In genomic region chr15:31019986-31020385, GRCh38 we compare ENCODE assay signal across 25 cellular contexts.
"Had no signal": no experiment of that assay in that cellular context is flagged by ENCODE, and none has a peak within 500 bp of the region (broad histone marks: within the 10 kb centered on the region; RNA-seq: fewer than 3 reads in every experiment).

No MANE protein-coding gene starts in this region.

- ATAC-seq: esophagus mucosa; gastrocnemius medialis; left cardiac atrium; left lung; naive thymus-derived CD4-positive, alpha-beta T cell; right cardiac atrium had no signal

- DNase-seq: effector CD8-positive, alpha-beta T cell; endodermal cell; foreskin fibroblast; gastrocnemius medialis; head of caudate nucleus; left cardiac atrium; left lung; mesenchymal stem cell; midbrain; naive thymus-derived CD4-positive, alpha-beta T cell; right cardiac atrium; spleen; stimulated activated CD4-positive, alpha-beta T cell treated with anti-CD3 and anti-CD28 coated beads, Interleukin-4, amount 100 ng/mL, for 4 hours; stimulated activated naive B cell treated with anti-CD40 and anti-IgM and Interleukin-4, amounts not matched to agents 10 μg/mL and 1 μg/mL and 100 μg/mL, for 72 hours; transverse colon had no signal

- FAIRE-seq: colon had no signal

- H3K27me3 Mint-ChIP-seq: stimulated activated naive B cell treated with anti-CD40 and anti-IgM and Interleukin-4, amounts not matched to agents 10 μg/mL and 1 μg/mL and 100 μg/mL, for 72 hours; stimulated activated naive CD8-positive, alpha-beta T cell treated with anti-CD3 and anti-CD28 coated beads, Interleukin-15, Interleukin-2, amounts not matched to agents 100 ng/mL and 50 ng/mL, for 24 hours had no signal

- H3K27me3 ChIP-seq: gastrocnemius medialis, left lung, neural progenitor cell, spleen, transverse colon, vagina had no signal

- H3K36me3 Mint-ChIP-seq: naive thymus-derived CD4-positive, alpha-beta T cell; neural progenitor cell; stimulated activated naive B cell treated with anti-CD40 and anti-IgM and Interleukin-4, amounts not matched to agents 10 μg/mL and 1 μg/mL and 100 μg/mL, for 72 hours had no signal

- H3K27ac ChIP-seq: epithelial cell of prostate, gastrocnemius medialis, left lung, neural progenitor cell, prostate gland, skin epidermis, spleen, thoracic aorta, transverse colon, vagina had no signal

- H3K9me3 Mint-ChIP-seq: endodermal cell; stimulated activated naive CD8-positive, alpha-beta T cell treated with anti-CD3 and anti-CD28 coated beads, Interleukin-15, Interleukin-2, amounts not matched to agents 100 ng/mL and 50 ng/mL, for 24 hours had no signal

- H2AFZ ChIP-seq: neural progenitor cell had no signal

- H3K36me3 ChIP-seq: gastrocnemius medialis, left lung, neural progenitor cell, prostate gland, spleen, thoracic aorta, transverse colon, vagina had no signal

- H3K4me2 ChIP-seq: neural progenitor cell had no signal

- H3K4me1 ChIP-seq: gastrocnemius medialis, prostate gland had no signal

- H3K4me3 Mint-ChIP-seq: endodermal cell; naive thymus-derived CD4-positive, alpha-beta T cell; nephron; neural progenitor cell; stimulated activated naive B cell treated with anti-CD40 and anti-IgM and Interleukin-4, amounts not matched to agents 10 μg/mL and 1 μg/mL and 100 μg/mL, for 72 hours; stimulated activated naive CD8-positive, alpha-beta T cell treated with anti-CD3 and anti-CD28 coated beads, Interleukin-15, Interleukin-2, amounts not matched to agents 100 ng/mL and 50 ng/mL, for 24 hours had no signal

- H3K27ac Mint-ChIP-seq: endodermal cell; naive thymus-derived CD4-positive, alpha-beta T cell; nephron; neural progenitor cell; stimulated activated naive B cell treated with anti-CD40 and anti-IgM and Interleukin-4, amounts not matched to agents 10 μg/mL and 1 μg/mL and 100 μg/mL, for 72 hours; stimulated activated naive CD8-positive, alpha-beta T cell treated with anti-CD3 and anti-CD28 coated beads, Interleukin-15, Interleukin-2, amounts not matched to agents 100 ng/mL and 50 ng/mL, for 24 hours had no signal

- H3K9me3 ChIP-seq: gastrocnemius medialis, left lung, prostate gland, spleen, thoracic aorta, transverse colon, vagina had no signal

- H3K9ac ChIP-seq: neural progenitor cell had no signal

- H3K4me3 ChIP-seq: gastrocnemius medialis, left lung, neural progenitor cell, prostate gland, skin epidermis, spleen, thoracic aorta, transverse colon, vagina had no signal
